Comparison of ENCODE assay signal across 24 cellular contexts in genomic region chr6:92684386-92684785, GRCh38.
"Had no signal": no experiment of that assay in that cellular context is flagged by ENCODE, and none has a peak within 500 bp of the region (broad histone marks: within the 10 kb centered on the region; RNA-seq: fewer than 3 reads in every experiment).

No MANE protein-coding gene starts in this region.

- H3K4me1 Mint-ChIP-seq: activated CD4-positive, alpha-beta memory T cell treated with anti-CD3 and anti-CD28 coated beads, Interleukin-2, amount 10 ng/mL, durations not matched to agents 7 days and 5 days; activated CD8-positive, alpha-beta memory T cell treated with anti-CD3 and anti-CD28 coated beads, Interleukin-2, amount 10 ng/mL, durations not matched to agents 7 days and 5 days; activated naive CD8-positive, alpha-beta T cell treated with anti-CD3 and anti-CD28 coated beads for 36 hours; central memory CD8-positive, alpha-beta T cell; stimulated activated memory B cell treated with anti-CD40 and anti-IgM and Interleukin-4, amounts not matched to agents 10 μg/mL and 1 μg/mL and 100 μg/mL, for 72 hours had no signal

- H3K4me3 ChIP-seq: coronary artery, gastrocnemius medialis, lower lobe of right lung, sigmoid colon, spleen, testis, upper lobe of left lung had no signal

- ATAC-seq: activated CD8-positive, alpha-beta memory T cell treated with anti-CD3 and anti-CD28 coated beads, Interleukin-2, amount 10 ng/mL, durations not matched to agents 7 days and 5 days; gastrocnemius medialis; lower lobe of right lung; stimulated activated memory B cell treated with anti-CD40 and anti-IgM and Interleukin-4, amounts not matched to agents 10 μg/mL and 1 μg/mL and 100 μg/mL, for 72 hours had no signal

- H3K36me3 ChIP-seq: gastrocnemius medialis, lower lobe of right lung, sigmoid colon, spleen, upper lobe of left lung had no signal

- H3K4me3 Mint-ChIP-seq: activated CD4-positive, alpha-beta memory T cell treated with anti-CD3 and anti-CD28 coated beads, Interleukin-2, amount 10 ng/mL, durations not matched to agents 7 days and 5 days; activated CD8-positive, alpha-beta memory T cell treated with anti-CD3 and anti-CD28 coated beads, Interleukin-2, amount 10 ng/mL, durations not matched to agents 7 days and 5 days; activated naive CD8-positive, alpha-beta T cell treated with anti-CD3 and anti-CD28 coated beads for 36 hours; brain; central memory CD8-positive, alpha-beta T cell; mesothelial cell of epicardium; stimulated activated memory B cell treated with anti-CD40 and anti-IgM and Interleukin-4, amounts not matched to agents 10 μg/mL and 1 μg/mL and 100 μg/mL, for 72 hours had no signal

- H3K9me3 Mint-ChIP-seq: brain had no signal

- H3K27ac ChIP-seq: coronary artery, gastrocnemius medialis, lower lobe of right lung, sigmoid colon, spleen, testis, upper lobe of left lung had no signal

- H3K27me3 ChIP-seq: gastrocnemius medialis, sigmoid colon, spleen, testis, upper lobe of left lung had no signal

- H3K36me3 Mint-ChIP-seq: activated CD8-positive, alpha-beta memory T cell treated with anti-CD3 and anti-CD28 coated beads, Interleukin-2, amount 10 ng/mL, durations not matched to agents 7 days and 5 days; activated naive CD8-positive, alpha-beta T cell treated with anti-CD3 and anti-CD28 coated beads for 36 hours; brain; mesothelial cell of epicardium; stimulated activated memory B cell treated with anti-CD40 and anti-IgM and Interleukin-4, amounts not matched to agents 10 μg/mL and 1 μg/mL and 100 μg/mL, for 72 hours had no signal

- DNase-seq: activated CD4-positive, alpha-beta memory T cell treated with anti-CD3 and anti-CD28 coated beads, Interleukin-2, amount 10 ng/mL, durations not matched to agents 7 days and 5 days; activated CD4-positive, alpha-beta T cell treated with anti-CD3 and anti-CD28 coated beads for 48 hours; activated CD4-positive, CD25-positive, alpha-beta regulatory T cell; activated CD8-positive, alpha-beta memory T cell treated with anti-CD3 and anti-CD28 coated beads, Interleukin-2, amount 10 ng/mL, durations not matched to agents 7 days and 5 days; activated naive CD4-positive, alpha-beta T cell; activated naive CD8-positive, alpha-beta T cell treated with anti-CD3 and anti-CD28 coated beads for 36 hours; amygdala; erythroblast; gastrocnemius medialis; head of caudate nucleus; lower lobe of right lung; occipital lobe; posterior cingulate gyrus; sigmoid colon; spleen; stimulated activated CD4-positive, alpha-beta T cell treated with anti-CD3 and anti-CD28 coated beads, Interleukin-4, amount 100 ng/mL, for 4 hours; T-helper 9 cell; testis; upper lobe of left lung had no signal

- H3K27me3 Mint-ChIP-seq: activated CD4-positive, alpha-beta memory T cell treated with anti-CD3 and anti-CD28 coated beads, Interleukin-2, amount 10 ng/mL, durations not matched to agents 7 days and 5 days; activated CD8-positive, alpha-beta memory T cell treated with anti-CD3 and anti-CD28 coated beads, Interleukin-2, amount 10 ng/mL, durations not matched to agents 7 days and 5 days; activated naive CD8-positive, alpha-beta T cell treated with anti-CD3 and anti-CD28 coated beads for 36 hours; central memory CD8-positive, alpha-beta T cell; stimulated activated memory B cell treated with anti-CD40 and anti-IgM and Interleukin-4, amounts not matched to agents 10 μg/mL and 1 μg/mL and 100 μg/mL, for 72 hours had no signal

- H3K4me1 ChIP-seq: gastrocnemius medialis, lower lobe of right lung, spleen, testis, upper lobe of left lung had no signal

- H3K9me3 ChIP-seq: gastrocnemius medialis, lower lobe of right lung, sigmoid colon, spleen, testis, upper lobe of left lung had no signal

- H3K27ac Mint-ChIP-seq: activated CD4-positive, alpha-beta memory T cell treated with anti-CD3 and anti-CD28 coated beads, Interleukin-2, amount 10 ng/mL, durations not matched to agents 7 days and 5 days; activated CD8-positive, alpha-beta memory T cell treated with anti-CD3 and anti-CD28 coated beads, Interleukin-2, amount 10 ng/mL, durations not matched to agents 7 days and 5 days; activated naive CD8-positive, alpha-beta T cell treated with anti-CD3 and anti-CD28 coated beads for 36 hours; brain; mesothelial cell of epicardium; stimulated activated memory B cell treated with anti-CD40 and anti-IgM and Interleukin-4, amounts not matched to agents 10 μg/mL and 1 μg/mL and 100 μg/mL, for 72 hours had no signal
